ENCODE assay signal across 2 cellular contexts in genomic region chr1:48667782-48668181, GRCh38.
TF ChIP-seq lines count a peak whose summit lies in the region.

No MANE protein-coding gene starts in this region.

TF ChIP-seq in HepG2, 621 proteins besides CTCF, POLR2A, EP300 and RAD21:
- TF ChIP-seq NFKB2 (CRISPR knock-in tag; IDR thresholded peaks at IDR 0.05; ENCODE audit: borderline replicate concordance) (no peak), FOXP1 (IDR thresholded peaks at IDR 0.05) (peak; percentile 69; the same call in 1 of the 2 replicates), FOXP1 (CRISPR knock-in tag; IDR thresholded peaks at IDR 0.05) (no peak), REL (CRISPR knock-in tag; conservative IDR thresholded peaks at IDR 0.05) (no peak)
TF ChIP-seq in HepG2: peak in this region for 1.

TF ChIP-seq in H1, 55 proteins besides CTCF, POLR2A, EP300 and RAD21:
- no peak for TF ChIP-seq SRF (IDR thresholded peaks at IDR 0.05; ENCODE audit: low read depth, low read length)
- no peak for TF ChIP-seq SIRT6 (IDR thresholded peaks at IDR 0.05; ENCODE audit: low read length)
- TF ChIP-seq BACH1 (IDR thresholded peaks at IDR 0.05; ENCODE audit: low read length): no peak
- no peak for TF ChIP-seq KDM5A (IDR thresholded peaks at IDR 0.05; ENCODE audit: low read length)
- no peak for TF ChIP-seq CHD7 (IDR thresholded peaks at IDR 0.05; ENCODE audit: insufficient replicate concordance, low read length)
- no peak for TF ChIP-seq RFX5 (IDR thresholded peaks at IDR 0.05; ENCODE audit: borderline replicate concordance, low read depth, low read length)
- no peak for TF ChIP-seq BCL11A (IDR thresholded peaks at IDR 0.05; ENCODE audit: low read depth in 2 of 2, low read length in 2 of 2)
- TF ChIP-seq FOSL1 (IDR thresholded peaks at IDR 0.05; ENCODE audit: insufficient read depth, low read depth, low read length): no peak
- no peak for TF ChIP-seq CHD1 (IDR thresholded peaks at IDR 0.05; ENCODE audit: low read depth, low read length)
- no peak for TF ChIP-seq EZH2 (IDR thresholded peaks at IDR 0.05; ENCODE audit: low read depth, low read length, severe bottlenecking)
- no peak for TF ChIP-seq TAF7 (optimal IDR thresholded peaks at IDR 0.05; ENCODE audit: borderline replicate concordance, low read depth, low read length)
- no peak for TF ChIP-seq SAP30 (IDR thresholded peaks at IDR 0.05; ENCODE audit: insufficient read depth, insufficient replicate concordance, low read length)
TF ChIP-seq in H1: peak in this region for 0.
